ENCODE assay signal across 8 cellular contexts in the genomic region with DNA sequence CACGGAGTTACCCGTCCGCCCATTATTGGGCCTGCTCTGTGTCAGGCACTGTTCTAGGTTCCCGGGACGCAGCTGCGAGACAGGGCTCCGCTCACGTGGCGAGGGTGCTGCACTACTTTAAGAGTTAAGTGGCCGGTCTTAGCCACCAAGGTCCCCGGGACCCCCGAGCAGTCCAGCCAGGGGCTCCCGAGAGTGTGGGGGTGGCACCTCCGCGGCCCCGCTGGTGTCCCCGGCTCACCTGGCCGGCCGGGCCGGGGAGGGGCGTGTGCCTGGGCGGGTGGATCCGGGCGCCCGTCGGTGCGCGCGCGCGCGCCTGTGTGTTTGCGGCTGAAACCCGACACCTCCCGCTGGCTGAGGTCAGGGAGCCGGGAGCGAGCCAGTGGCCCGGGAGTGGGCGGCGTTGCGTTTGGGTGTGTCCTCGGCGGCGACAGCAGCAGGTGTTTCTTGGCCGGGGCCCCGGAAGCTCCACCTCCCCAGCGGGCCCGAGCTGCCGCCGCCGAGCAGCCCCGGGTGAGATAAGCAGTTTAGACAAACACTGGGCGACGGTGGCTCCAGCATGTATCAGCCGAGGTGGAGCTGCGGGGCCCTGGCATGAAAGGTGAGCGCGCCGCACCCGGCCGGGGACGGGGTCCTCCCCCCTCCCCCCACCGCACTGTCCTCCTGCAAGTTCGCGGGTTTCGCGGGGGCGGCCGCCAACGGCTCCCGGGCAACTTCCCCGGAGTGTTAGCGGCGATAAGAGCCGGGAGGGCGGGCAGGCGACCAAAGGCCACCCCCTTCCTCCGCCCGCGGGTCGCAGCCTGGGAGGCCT. TPM values are rescaled to one million over a fixed set of nuclear protein-coding genes. Genes with fewer than 3 reads are reported as not detected.
DNase-seq lines count a peak whose midpoint lies in the region; ATAC-seq and TF ChIP-seq lines count a peak whose summit lies in the region.

A gene (plus strand): TSS at position 522 of the 808 bp plus-strand sequence. CDS start 70 bp downstream, at position 592.

- DNase-seq in BJ (ENCODE audit: low read depth) (peak; percentile 35), NCI-H446 (lab: John Stamatoyannopoulos, UW) (peak; percentile 27 to 80), lower leg skin (ENCODE audit: low spot score in 2 of 2) (peak; percentile 90 to 98)
- peak; percentile 85 for DNase-seq in activated CD4-positive, alpha-beta T cell treated with anti-CD3 and anti-CD28 coated beads for 36 hours
- peak; percentile 22 to 32 for DNase-seq in stimulated activated CD8-positive, alpha-beta memory T cell treated with anti-CD3 and anti-CD28 coated beads, Interleukin-15, amount 100 ng/mL, for 4 hours (ENCODE audit: low read depth in 2 of 2)

- peaks cover 15% of the 10 kb centered on the region for H3K27me3 Mint-ChIP-seq in activated CD4-positive, alpha-beta T cell treated with anti-CD3 and anti-CD28 coated beads for 36 hours

- peaks cover 37 to 67% of the 10 kb centered on the region in 2 donors for H3K4me1 ChIP-seq in duodenal mucosa (ENCODE audit: control insufficient read depth in 1 of 2, insufficient read depth in 2 of 2, low read length in 2 of 2)

- H3K9me3 ChIP-seq in duodenal mucosa (ENCODE audit: control insufficient read depth in 1 of 2, low read length in 2 of 2): no peaks in the 10 kb centered on the region

- H3K36me3 Mint-ChIP-seq in activated CD4-positive, alpha-beta T cell treated with anti-CD3 and anti-CD28 coated beads for 36 hours (ENCODE audit: low read depth): no peaks in the 10 kb centered on the region

- WGBS in lower leg skin, 2 donors: 0 to 1% methylated on average over 31 to 45 of the region's 81 CpGs

- H3K27me3 ChIP-seq in BJ (ENCODE audit: control insufficient read depth, insufficient read depth, low read length) (no peaks in the 10 kb centered on the region), duodenal mucosa (ENCODE audit: control insufficient read depth in 1 of 2, insufficient read depth in 2 of 2, low read length in 2 of 2) (no peaks in the 10 kb centered on the region)

- H3K4me3 ChIP-seq in BJ (ENCODE audit: low read depth, low read length) (peak within 1 kb of the TSS; percentile 55), duodenal mucosa (ENCODE audit: low read depth in 1 of 2, low read length in 2 of 2) (peak within 1 kb of the TSS; percentile 65 to 74), lower leg skin (ENCODE audit: low read depth, poor library complexity, severe bottlenecking) (peak within 1 kb of the TSS; percentile 47)

- no peak within 1 kb of the TSS for H3K27ac Mint-ChIP-seq in activated CD4-positive, alpha-beta T cell treated with anti-CD3 and anti-CD28 coated beads for 36 hours

- peaks cover 46% of the 10 kb centered on the region for H3K4me1 Mint-ChIP-seq in activated CD4-positive, alpha-beta T cell treated with anti-CD3 and anti-CD28 coated beads for 36 hours

- peak; percentile 49 for ATAC-seq in HG03342 (IDR thresholded peaks at IDR 0.05; ENCODE audit: unreplicated experiment)
- peak; percentile 45 for ATAC-seq in activated CD4-positive, alpha-beta T cell treated with anti-CD3 and anti-CD28 coated beads for 36 hours

- H3K4me3 Mint-ChIP-seq in activated CD4-positive, alpha-beta T cell treated with anti-CD3 and anti-CD28 coated beads for 36 hours: peak within 1 kb of the TSS; percentile 58

- peaks cover 3% of the 10 kb centered on the region for H3K36me3 ChIP-seq in BJ (ENCODE audit: control insufficient read depth, insufficient read depth, low read length)
- peaks cover 0 to 3% of the 10 kb centered on the region in 2 donors for H3K36me3 ChIP-seq in duodenal mucosa (ENCODE audit: control insufficient read depth in 1 of 2, insufficient read depth in 2 of 2, low read length in 2 of 2)

- H3K9ac ChIP-seq in duodenal mucosa (ENCODE audit: low read depth in 1 of 2, low read length in 2 of 2): peak within 1 kb of the TSS; percentile 66 to 69

- TF ChIP-seq CTCF in BJ (IDR thresholded peaks at IDR 0.05; ENCODE audit: insufficient read depth, low read depth, low read length): no peak
- TF ChIP-seq CTCF in lower leg skin (IDR thresholded peaks at IDR 0.05): no peak

- intact Hi-C loops in activated CD4-positive, alpha-beta T cell treated with anti-CD3 and anti-CD28 coated beads for 36 hours (cut with DNase I, micrococcal nuclease): loop anchor here (1.0 to 10.0 kb wide), 4 partner anchors 76 to 498 kb away; a partner anchor contains a TSS
- intact Hi-C loops in lower leg skin (cut with DNase I; ENCODE audit: low total_unique reads): loop anchor here (10.0 kb wide), 1 partner anchor 308 kb away; no protein-coding TSS in a partner anchor

- POLR2A ChIA-PET in BJ (lab: Charles Lee): interaction anchor here (0.7 kb wide), 1 partner anchor 693 kb away, joined by 8 read pairs; no protein-coding TSS in a partner anchor
- POLR2A ChIA-PET in activated CD4-positive, alpha-beta T cell treated with anti-CD3 and anti-CD28 coated beads for 36 hours (lab: Charles Lee): interaction anchor here (0.5 kb wide), 1 partner anchor 85 kb away, joined by 3 read pairs; no protein-coding TSS in a partner anchor

- CTCF ChIA-PET in BJ (lab: Yijun Ruan, JAX): interaction anchor here (0.7 to 1.8 kb wide), 4 partner anchors 58 to 498 kb away, joined by 3 to 6 read pairs (median 4); no protein-coding TSS in a partner anchor
- CTCF ChIA-PET in activated CD4-positive, alpha-beta T cell treated with anti-CD3 and anti-CD28 coated beads for 36 hours (lab: Charles Lee): interaction anchor here (0.6 to 1.5 kb wide), 8 partner anchors 37 to 681 kb away, joined by 3 to 5 read pairs (median 3); no protein-coding TSS in a partner anchor

- peak within 1 kb of the TSS; percentile 89 for H3K27ac ChIP-seq in duodenal mucosa (ENCODE audit: low read depth, low read length)

- H3K9me3 Mint-ChIP-seq in activated CD4-positive, alpha-beta T cell treated with anti-CD3 and anti-CD28 coated beads for 36 hours (ENCODE audit: low read depth): no peaks in the 10 kb centered on the region

- TF ChIP-seq POLR2A in GM19099 (IDR thresholded peaks at IDR 0.05; ENCODE audit: extremely low read depth, insufficient read length, low read depth) (peak; percentile 54), lower leg skin (IDR thresholded peaks at IDR 0.05) (no peak)

RNA-seq across cellular contexts. Expression of the gene that starts here (rescaled TPM):
- 14.8 and 16.2 TPM in 2 replicates for polyA plus RNA-seq in BJ (2011; rRNA removed)
- 14.0 and 19.3 TPM in 2 replicates for polyA minus RNA-seq in BJ (2011; rRNA and poly(A)+ RNA removed)
- total RNA-seq in activated CD4-positive, alpha-beta T cell treated with anti-CD3 and anti-CD28 coated beads for 36 hours: 10 to 100 TPM; 13.2 to 13.5 TPM
- 100 to 1,000 TPM in 1 of 4 donors, 10 to 100 TPM in 3; 62.9 to 113 (median 69.9) TPM for total RNA-seq in lower leg skin

Comparison
In these comparisons a context has a peak if more than half of its experiments do, and no peak if none do; other contexts are left out.
1. Peak in every context shown above with its lines: DNase-seq, ATAC-seq, H3K4me3 ChIP-seq and H3K27ac ChIP-seq.
2. RNA of the gene that starts here (total RNA-seq): 62.9 to 113 TPM in lower leg skin; 13.2 to 13.5 TPM in activated CD4-positive, alpha-beta T cell treated with anti-CD3 and anti-CD28 coated beads for 36 hours; every median in the first group is over 4 times any median in the second.
3. DNase-seq: peak in every context shown above with its lines; median percentile 94 in lower leg skin; 85 in activated CD4-positive, alpha-beta T cell treated with anti-CD3 and anti-CD28 coated beads for 36 hours; 54 in NCI-H446; 35 in BJ; 27 in stimulated activated CD8-positive, alpha-beta memory T cell treated with anti-CD3 and anti-CD28 coated beads, Interleukin-15, amount 100 ng/mL, for 4 hours.